In the genomic region with DNA sequence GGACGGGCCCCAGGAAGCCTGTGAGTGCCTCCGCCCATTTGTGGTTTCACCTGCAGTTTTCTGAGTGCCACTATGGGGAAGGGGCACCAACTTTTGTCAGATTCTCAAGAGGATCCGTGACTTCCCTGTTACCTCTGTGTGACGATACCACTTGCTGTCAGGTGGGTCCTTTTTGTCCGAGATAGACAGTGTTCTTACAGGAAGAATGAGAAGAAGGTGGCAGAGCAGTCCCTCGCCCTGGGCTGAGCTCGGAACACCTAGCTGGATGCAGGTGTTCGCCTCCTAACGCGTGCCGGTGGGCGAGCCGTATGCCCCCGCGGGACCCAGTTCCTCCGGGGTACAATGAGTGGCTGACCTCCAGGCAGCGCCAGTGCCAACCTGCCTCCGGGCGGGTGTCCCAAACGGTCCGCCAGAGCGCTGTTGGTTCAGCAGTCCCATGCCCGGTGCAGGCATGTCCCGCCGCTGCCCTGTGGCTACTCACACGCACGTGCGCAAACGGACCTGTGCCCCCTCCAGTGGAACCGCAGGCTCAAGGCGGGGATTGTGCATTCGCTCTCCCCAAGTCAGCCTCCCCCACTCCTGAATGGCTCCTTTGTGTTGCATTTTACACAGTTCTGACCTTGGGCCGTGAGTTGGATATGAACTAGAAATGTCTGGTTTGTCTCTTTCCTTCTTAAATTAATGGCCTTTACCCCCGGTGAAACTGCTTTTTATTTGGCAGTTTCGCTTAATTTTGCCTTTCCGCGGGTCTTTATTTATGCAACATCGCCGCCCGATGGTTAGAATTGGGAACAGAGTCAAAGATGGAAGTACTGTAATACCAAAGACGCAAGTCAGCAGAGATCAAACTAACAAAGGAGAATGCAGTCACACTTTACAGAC, we compare ENCODE assay signal across 1 cellular context.
A peak's percentile ranks its signal among the peaks of the same experiment; 100 is the strongest.
TF ChIP-seq lines count a peak whose summit lies in the region.

No MANE protein-coding gene starts in this region.

TF ChIP-seq in K562, 482 proteins besides CTCF, POLR2A, EP300 and RAD21 (continued from another document and continues in another):
- TF ChIP-seq, protein P1, sequence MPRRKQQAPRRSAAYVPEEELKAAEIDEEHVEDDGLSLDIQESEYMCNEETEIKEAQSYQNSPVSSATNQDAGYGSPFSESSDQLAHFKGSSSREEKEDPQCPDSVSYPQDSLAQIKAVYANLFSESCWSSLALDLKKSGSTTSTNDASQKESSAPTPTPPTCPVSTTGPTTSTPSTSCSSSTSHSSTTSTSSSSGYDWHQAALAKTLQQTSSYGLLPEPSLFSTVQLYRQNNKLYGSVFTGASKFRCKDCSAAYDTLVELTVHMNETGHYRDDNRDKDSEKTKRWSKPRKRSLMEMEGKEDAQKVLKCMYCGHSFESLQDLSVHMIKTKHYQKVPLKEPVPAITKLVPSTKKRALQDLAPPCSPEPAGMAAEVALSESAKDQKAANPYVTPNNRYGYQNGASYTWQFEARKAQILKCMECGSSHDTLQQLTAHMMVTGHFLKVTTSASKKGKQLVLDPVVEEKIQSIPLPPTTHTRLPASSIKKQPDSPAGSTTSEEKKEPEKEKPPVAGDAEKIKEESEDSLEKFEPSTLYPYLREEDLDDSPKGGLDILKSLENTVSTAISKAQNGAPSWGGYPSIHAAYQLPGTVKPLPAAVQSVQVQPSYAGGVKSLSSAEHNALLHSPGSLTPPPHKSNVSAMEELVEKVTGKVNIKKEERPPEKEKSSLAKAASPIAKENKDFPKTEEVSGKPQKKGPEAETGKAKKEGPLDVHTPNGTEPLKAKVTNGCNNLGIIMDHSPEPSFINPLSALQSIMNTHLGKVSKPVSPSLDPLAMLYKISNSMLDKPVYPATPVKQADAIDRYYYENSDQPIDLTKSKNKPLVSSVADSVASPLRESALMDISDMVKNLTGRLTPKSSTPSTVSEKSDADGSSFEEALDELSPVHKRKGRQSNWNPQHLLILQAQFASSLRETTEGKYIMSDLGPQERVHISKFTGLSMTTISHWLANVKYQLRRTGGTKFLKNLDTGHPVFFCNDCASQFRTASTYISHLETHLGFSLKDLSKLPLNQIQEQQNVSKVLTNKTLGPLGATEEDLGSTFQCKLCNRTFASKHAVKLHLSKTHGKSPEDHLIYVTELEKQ (CRISPR knock-in tag; IDR thresholded peaks at IDR 0.05): no peak
- peak; percentile 68; the same call in 1 of the 2 replicates for TF ChIP-seq MAFG (tag; conservative IDR thresholded peaks at IDR 0.05)
- TF ChIP-seq RBFOX2 (IDR thresholded peaks at IDR 0.05; ENCODE audit: low read depth, low read length): no peak
- TF ChIP-seq FOXK1 (CRISPR knock-in tag; IDR thresholded peaks at IDR 0.05; ENCODE audit: borderline replicate concordance): no peak
- TF ChIP-seq NBN (IDR thresholded peaks at IDR 0.05; ENCODE audit: low read depth): no peak
- no peak for TF ChIP-seq RBM22 (IDR thresholded peaks at IDR 0.05; ENCODE audit: low read depth, low read length, poor library complexity, severe bottlenecking)
- TF ChIP-seq, protein P2, sequence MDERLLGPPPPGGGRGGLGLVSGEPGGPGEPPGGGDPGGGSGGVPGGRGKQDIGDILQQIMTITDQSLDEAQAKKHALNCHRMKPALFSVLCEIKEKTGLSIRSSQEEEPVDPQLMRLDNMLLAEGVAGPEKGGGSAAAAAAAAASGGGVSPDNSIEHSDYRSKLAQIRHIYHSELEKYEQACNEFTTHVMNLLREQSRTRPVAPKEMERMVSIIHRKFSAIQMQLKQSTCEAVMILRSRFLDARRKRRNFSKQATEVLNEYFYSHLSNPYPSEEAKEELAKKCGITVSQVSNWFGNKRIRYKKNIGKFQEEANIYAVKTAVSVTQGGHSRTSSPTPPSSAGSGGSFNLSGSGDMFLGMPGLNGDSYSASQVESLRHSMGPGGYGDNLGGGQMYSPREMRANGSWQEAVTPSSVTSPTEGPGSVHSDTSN (CRISPR knock-in tag; IDR thresholded peaks at IDR 0.05; ENCODE audit: low read depth): no peak
- TF ChIP-seq, protein P2 (tag; conservative IDR thresholded peaks at IDR 0.05; ENCODE audit: low read depth): no peak
- TF ChIP-seq SMAD2 (IDR thresholded peaks at IDR 0.05; ENCODE audit: low read depth, low read length): no peak
- 0 out of 2 replicates have a peak, but pooled peaks have one; percentile 71 for TF ChIP-seq CBFB (CRISPR knock-in tag; IDR thresholded peaks at IDR 0.05)
- no peak for TF ChIP-seq MECOM (CRISPR knock-in tag; IDR thresholded peaks at IDR 0.05)
- TF ChIP-seq CBX3 (IDR thresholded peaks at IDR 0.05; ENCODE audit: borderline replicate concordance in 1 of 2, low read length in 2 of 2): no peak; a peak in 1 of 3 replicates
- TF ChIP-seq BCL6 (CRISPR knock-in tag; IDR thresholded peaks at IDR 0.05): no peak
- TF ChIP-seq NFRKB (IDR thresholded peaks at IDR 0.05; ENCODE audit: low read depth): no peak
- no peak for TF ChIP-seq WHSC1 (IDR thresholded peaks at IDR 0.05; ENCODE audit: low read length)
- no peak for TF ChIP-seq MTA1 (IDR thresholded peaks at IDR 0.05; ENCODE audit: borderline replicate concordance)
- TF ChIP-seq PCBP2 (IDR thresholded peaks at IDR 0.05; ENCODE audit: low read depth, low read length, poor library complexity, severe bottlenecking): no peak
- TF ChIP-seq FUS (optimal IDR thresholded peaks at IDR 0.05; ENCODE audit: low read depth, low read length): no peak
- TF ChIP-seq YY1 (IDR thresholded peaks at IDR 0.05; ENCODE audit: borderline replicate concordance in 1 of 3, control insufficient read depth in 1 of 3, extremely low read depth in 1 of 3, insufficient read depth in 3 of 3, insufficient read length in 1 of 3, insufficient replicate concordance in 2 of 3, low read depth in 1 of 3, low read length in 2 of 3): peak in 1 of 3 experiments; percentile 22
- TF ChIP-seq CREM (IDR thresholded peaks at IDR 0.05; ENCODE audit: low read depth): no peak
- TF ChIP-seq NCOA4 (IDR thresholded peaks at IDR 0.05; ENCODE audit: partially characterized antibody): no peak
- TF ChIP-seq, protein P3, sequence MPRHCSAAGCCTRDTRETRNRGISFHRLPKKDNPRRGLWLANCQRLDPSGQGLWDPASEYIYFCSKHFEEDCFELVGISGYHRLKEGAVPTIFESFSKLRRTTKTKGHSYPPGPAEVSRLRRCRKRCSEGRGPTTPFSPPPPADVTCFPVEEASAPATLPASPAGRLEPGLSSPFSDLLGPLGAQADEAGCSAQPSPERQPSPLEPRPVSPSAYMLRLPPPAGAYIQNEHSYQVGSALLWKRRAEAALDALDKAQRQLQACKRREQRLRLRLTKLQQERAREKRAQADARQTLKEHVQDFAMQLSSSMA (CRISPR knock-in tag; IDR thresholded peaks at IDR 0.05): no peak
- TF ChIP-seq, protein P4, sequence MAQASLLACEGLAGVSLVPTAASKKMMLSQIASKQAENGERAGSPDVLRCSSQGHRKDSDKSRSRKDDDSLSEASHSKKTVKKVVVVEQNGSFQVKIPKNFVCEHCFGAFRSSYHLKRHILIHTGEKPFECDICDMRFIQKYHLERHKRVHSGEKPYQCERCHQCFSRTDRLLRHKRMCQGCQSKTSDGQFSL (CRISPR knock-in tag; IDR thresholded peaks at IDR 0.05): no peak
- TF ChIP-seq, protein P4 (tag; IDR thresholded peaks at IDR 0.05): no peak
- no peak for TF ChIP-seq TCF3 (CRISPR knock-in tag; IDR thresholded peaks at IDR 0.05)
- no peak for TF ChIP-seq TAF15 (IDR thresholded peaks at IDR 0.05; ENCODE audit: low read depth, low read length)
- 0 out of 4 replicates have a peak, but pooled peaks of 1 of the 2 experiments have one; percentile 12 for TF ChIP-seq RCOR1 (IDR thresholded peaks at IDR 0.05; ENCODE audit: borderline replicate concordance in 1 of 2, low read depth in 2 of 2, low read length in 2 of 2)
- no peak for TF ChIP-seq ASH1L (IDR thresholded peaks at IDR 0.05; ENCODE audit: borderline replicate concordance, low read depth, partially characterized antibody)
- TF ChIP-seq, protein P5, sequence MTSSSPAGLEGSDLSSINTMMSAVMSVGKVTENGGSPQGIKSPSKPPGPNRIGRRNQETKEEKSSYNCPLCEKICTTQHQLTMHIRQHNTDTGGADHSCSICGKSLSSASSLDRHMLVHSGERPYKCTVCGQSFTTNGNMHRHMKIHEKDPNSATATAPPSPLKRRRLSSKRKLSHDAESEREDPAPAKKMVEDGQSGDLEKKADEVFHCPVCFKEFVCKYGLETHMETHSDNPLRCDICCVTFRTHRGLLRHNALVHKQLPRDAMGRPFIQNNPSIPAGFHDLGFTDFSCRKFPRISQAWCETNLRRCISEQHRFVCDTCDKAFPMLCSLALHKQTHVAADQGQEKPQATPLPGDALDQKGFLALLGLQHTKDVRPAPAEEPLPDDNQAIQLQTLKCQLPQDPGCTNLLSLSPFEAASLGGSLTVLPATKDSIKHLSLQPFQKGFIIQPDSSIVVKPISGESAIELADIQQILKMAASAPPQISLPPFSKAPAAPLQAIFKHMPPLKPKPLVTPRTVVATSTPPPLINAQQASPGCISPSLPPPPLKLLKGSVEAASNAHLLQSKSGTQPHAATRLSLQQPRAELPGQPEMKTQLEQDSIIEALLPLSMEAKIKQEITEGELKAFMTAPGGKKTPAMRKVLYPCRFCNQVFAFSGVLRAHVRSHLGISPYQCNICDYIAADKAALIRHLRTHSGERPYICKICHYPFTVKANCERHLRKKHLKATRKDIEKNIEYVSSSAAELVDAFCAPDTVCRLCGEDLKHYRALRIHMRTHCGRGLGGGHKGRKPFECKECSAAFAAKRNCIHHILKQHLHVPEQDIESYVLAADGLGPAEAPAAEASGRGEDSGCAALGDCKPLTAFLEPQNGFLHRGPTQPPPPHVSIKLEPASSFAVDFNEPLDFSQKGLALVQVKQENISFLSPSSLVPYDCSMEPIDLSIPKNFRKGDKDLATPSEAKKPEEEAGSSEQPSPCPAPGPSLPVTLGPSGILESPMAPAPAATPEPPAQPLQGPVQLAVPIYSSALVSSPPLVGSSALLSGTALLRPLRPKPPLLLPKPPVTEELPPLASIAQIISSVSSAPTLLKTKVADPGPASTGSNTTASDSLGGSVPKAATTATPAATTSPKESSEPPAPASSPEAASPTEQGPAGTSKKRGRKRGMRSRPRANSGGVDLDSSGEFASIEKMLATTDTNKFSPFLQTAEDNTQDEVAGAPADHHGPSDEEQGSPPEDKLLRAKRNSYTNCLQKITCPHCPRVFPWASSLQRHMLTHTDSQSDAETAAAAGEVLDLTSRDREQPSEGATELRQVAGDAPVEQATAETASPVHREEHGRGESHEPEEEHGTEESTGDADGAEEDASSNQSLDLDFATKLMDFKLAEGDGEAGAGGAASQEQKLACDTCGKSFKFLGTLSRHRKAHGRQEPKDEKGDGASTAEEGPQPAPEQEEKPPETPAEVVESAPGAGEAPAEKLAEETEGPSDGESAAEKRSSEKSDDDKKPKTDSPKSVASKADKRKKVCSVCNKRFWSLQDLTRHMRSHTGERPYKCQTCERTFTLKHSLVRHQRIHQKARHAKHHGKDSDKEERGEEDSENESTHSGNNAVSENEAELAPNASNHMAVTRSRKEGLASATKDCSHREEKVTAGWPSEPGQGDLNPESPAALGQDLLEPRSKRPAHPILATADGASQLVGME (CRISPR knock-in tag; IDR thresholded peaks at IDR 0.05): peak; percentile 25; the same call in 1 of the 2 replicates
- TF ChIP-seq CC2D1A (IDR thresholded peaks at IDR 0.05): peak; percentile 82
- TF ChIP-seq MYBL2 (IDR thresholded peaks at IDR 0.05; ENCODE audit: low read depth): no peak
- no peak for TF ChIP-seq MYBL2 (CRISPR knock-in tag; IDR thresholded peaks at IDR 0.05; ENCODE audit: borderline replicate concordance)
- TF ChIP-seq, protein P6, sequence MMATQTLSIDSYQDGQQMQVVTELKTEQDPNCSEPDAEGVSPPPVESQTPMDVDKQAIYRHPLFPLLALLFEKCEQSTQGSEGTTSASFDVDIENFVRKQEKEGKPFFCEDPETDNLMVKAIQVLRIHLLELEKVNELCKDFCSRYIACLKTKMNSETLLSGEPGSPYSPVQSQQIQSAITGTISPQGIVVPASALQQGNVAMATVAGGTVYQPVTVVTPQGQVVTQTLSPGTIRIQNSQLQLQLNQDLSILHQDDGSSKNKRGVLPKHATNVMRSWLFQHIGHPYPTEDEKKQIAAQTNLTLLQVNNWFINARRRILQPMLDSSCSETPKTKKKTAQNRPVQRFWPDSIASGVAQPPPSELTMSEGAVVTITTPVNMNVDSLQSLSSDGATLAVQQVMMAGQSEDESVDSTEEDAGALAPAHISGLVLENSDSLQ (IDR thresholded peaks at IDR 0.05): no peak
- no peak for TF ChIP-seq ZNF507 (tag; conservative IDR thresholded peaks at IDR 0.05)
- TF ChIP-seq ZFP30 (CRISPR knock-in tag; IDR thresholded peaks at IDR 0.05; ENCODE audit: borderline replicate concordance): no peak
- TF ChIP-seq, protein P7, sequence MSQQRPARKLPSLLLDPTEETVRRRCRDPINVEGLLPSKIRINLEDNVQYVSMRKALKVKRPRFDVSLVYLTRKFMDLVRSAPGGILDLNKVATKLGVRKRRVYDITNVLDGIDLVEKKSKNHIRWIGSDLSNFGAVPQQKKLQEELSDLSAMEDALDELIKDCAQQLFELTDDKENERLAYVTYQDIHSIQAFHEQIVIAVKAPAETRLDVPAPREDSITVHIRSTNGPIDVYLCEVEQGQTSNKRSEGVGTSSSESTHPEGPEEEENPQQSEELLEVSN (IDR thresholded peaks at IDR 0.05; ENCODE audit: borderline replicate concordance in 1 of 2, extremely low read depth in 1 of 2, insufficient read depth in 1 of 2, insufficient read length in 1 of 2, low read depth in 1 of 2, low read length in 1 of 2, poor library complexity in 1 of 2, severe bottlenecking in 1 of 2): peak; percentile 28 to 73
- no peak for TF ChIP-seq SMAD4 (CRISPR knock-in tag; conservative IDR thresholded peaks at IDR 0.05)
